In genomic region chr3:121175083-121175482, GRCh38 we compare ENCODE assay signal across 12 cellular contexts.
A peak's percentile ranks its signal among the peaks of the same experiment; 100 is the strongest.
DNase-seq lines count a peak whose midpoint lies in the region; ATAC-seq and TF ChIP-seq lines count a peak whose summit lies in the region.
"Had no signal": no experiment of that assay in that cellular context is flagged by ENCODE, and none has a peak within 500 bp of the region (broad histone marks: within the 10 kb centered on the region; RNA-seq: fewer than 3 reads in every experiment).

No MANE protein-coding gene starts in this region.

- H3K36me3 Mint-ChIP-seq in HFFc6 (ENCODE audit: low read depth), result no peaks in the 10 kb centered on the region
- H3K36me3 Mint-ChIP-seq in mesothelial cell of epicardium, result peaks cover 2% of the 10 kb centered on the region
- H3K36me3 Mint-ChIP-seq: CD4-positive, alpha-beta memory T cell had no signal

- no peak overlapping the region for H3K4me3 Mint-ChIP-seq in HFFc6
- H3K4me3 Mint-ChIP-seq in mesothelial cell of epicardium, result no peak overlapping the region
- H3K4me3 Mint-ChIP-seq: CD4-positive, alpha-beta memory T cell had no signal

- DNase-seq in Ammon's horn (ENCODE audit: low spot score) (peak; percentile 14), HFFc6 (peak; percentile 1), astrocyte of the hippocampus (ENCODE audit: low read depth, low spot score) (peak; percentile 9), mesothelial cell of epicardium (ENCODE audit: low spot score in 2 of 2, unreplicated experiment in 2 of 2) (no peak), COR-L47 (lab: John Stamatoyannopoulos, UW) (no peak)
- DNase-seq: BE2C; CD4-positive, alpha-beta memory T cell; DND-41; GDM1; HCEC 1CT had no signal

- no peaks in the 10 kb centered on the region for H3K4me1 Mint-ChIP-seq in HFFc6 (ENCODE audit: low read depth)
- H3K4me1 Mint-ChIP-seq in mesothelial cell of epicardium, result peaks cover 10% of the 10 kb centered on the region
- H3K4me1 Mint-ChIP-seq: CD4-positive, alpha-beta memory T cell had no signal

- H3K27ac Mint-ChIP-seq in HFFc6 (no peak overlapping the region), mesothelial cell of epicardium (peak overlapping the region; percentile 41)
- H3K27ac Mint-ChIP-seq: CD4-positive, alpha-beta memory T cell had no signal

- H3K27me3 Mint-ChIP-seq in HFFc6 (ENCODE audit: insufficient read depth) (peaks cover 3% of the 10 kb centered on the region; the same call in 1 of the 2 replicates), mesothelial cell of epicardium (ENCODE audit: low read depth) (no peaks in the 10 kb centered on the region)

- no peak for ATAC-seq in HG03095 (IDR thresholded peaks at IDR 0.05; ENCODE audit: unreplicated experiment)
- no peak for ATAC-seq in GM21737 (IDR thresholded peaks at IDR 0.05; ENCODE audit: unreplicated experiment)

- no peak for TF ChIP-seq CTCF in HFFc6 (IDR thresholded peaks at IDR 0.05)
- TF ChIP-seq CTCF in mesothelial cell of epicardium (IDR thresholded peaks at IDR 0.05; ENCODE audit: unreplicated experiment), result no peak

- H3K9me3 Mint-ChIP-seq in HFFc6, result no peaks in the 10 kb centered on the region
- peaks cover 35% of the 10 kb centered on the region for H3K9me3 Mint-ChIP-seq in mesothelial cell of epicardium

Comparison
In these comparisons a context has a peak if more than half of its experiments do, and no peak if none do; other contexts are left out.
1. DNase-seq: peak in Ammon's horn (single experiment), HFFc6 (single experiment) and astrocyte of the hippocampus (single experiment); none in mesothelial cell of epicardium (0 of 2) and COR-L47 (single experiment).